ENCODE assay signal across 14 cellular contexts in genomic region chr11:8658210-8658968, GRCh38. TPM values are rescaled to one million over a fixed set of nuclear protein-coding genes. Genes with fewer than 3 reads are reported as not detected.
DNase-seq lines count a peak whose midpoint lies in the region; ATAC-seq and TF ChIP-seq lines count a peak whose summit lies in the region.
"Had no signal": no experiment of that assay in that cellular context is flagged by ENCODE, and none has a peak within 500 bp of the region (broad histone marks: within the 10 kb centered on the region; RNA-seq: fewer than 3 reads in every experiment).

No MANE protein-coding gene starts in this region.

- intact Hi-C loops in Right ventricle myocardium inferior (cut with DNase I) (no loop called here), cardiac septum (cut with DNase I) (no loop called here), left ventricle myocardium inferior (cut with micrococcal nuclease) (no loop called here)

- H3K27ac ChIP-seq in angular gyrus (ENCODE audit: low read depth, low read length) (peak overlapping the region; percentile 42), left ventricle myocardium inferior (replicated peaks) (no peak overlapping the region)
- H3K27ac ChIP-seq: vagina had no signal

- peak overlapping the region; percentile 8 for H3K4me3 ChIP-seq in left ventricle myocardium inferior

- H3K9me3 ChIP-seq in left ventricle myocardium inferior (replicated peaks), result no peaks in the 10 kb centered on the region
- H3K9me3 ChIP-seq: vagina had no signal

- no peak for DNase-seq in Right ventricle myocardium inferior (ENCODE audit: missing footprints)
- DNase-seq in cardiac septum (ENCODE audit: low spot score), result no peak
- no peak for DNase-seq in left ventricle myocardium inferior
- DNase-seq in GM13976 (ENCODE audit: low spot score), result no peak
- DNase-seq in NCI-H2196 treated with DMSO at 0.1 percent for 48 hours (lab: John Stamatoyannopoulos, UW; ENCODE audit: unreplicated experiment), result no peak
- DNase-seq: ACHN; activated naive CD8-positive, alpha-beta T cell treated with anti-CD3 and anti-CD28 coated beads, Interleukin-2, amount 10 ng/mL, durations not matched to agents 7 days and 5 days; HFFc6; NCI-H226; stimulated activated CD4-positive, alpha-beta T cell treated with anti-CD3 and anti-CD28 coated beads, Interleukin-15, amount 100 ng/mL, for 24 hours had no signal

- TF ChIP-seq CTCF in left ventricle myocardium inferior (IDR thresholded peaks at IDR 0.05; ENCODE audit: borderline replicate concordance) (no peak), GM13976 (IDR thresholded peaks at IDR 0.05; ENCODE audit: borderline replicate concordance, control extremely low read depth, extremely low read depth, insufficient read depth, missing control alignments) (no peak)

- H3K27me3 ChIP-seq in left ventricle myocardium inferior (ENCODE audit: low read depth), result no peaks in the 10 kb centered on the region
- H3K27me3 ChIP-seq: vagina had no signal

- no peaks in the 10 kb centered on the region for H3K36me3 ChIP-seq in left ventricle myocardium inferior
- H3K36me3 ChIP-seq: vagina had no signal

- ATAC-seq in Right ventricle myocardium inferior (peak; percentile 75), HG02885 (IDR thresholded peaks at IDR 0.05; ENCODE audit: poor library complexity, unreplicated experiment) (no peak), HG03469 (IDR thresholded peaks at IDR 0.05; ENCODE audit: unreplicated experiment) (no peak)

- in situ Hi-C loops in GM13976 (cut with MboI; ENCODE audit: low sequenced_read_pairs, unreplicated experiment), result no loop called here

- H3K4me1 ChIP-seq in left ventricle myocardium inferior, result no peaks in the 10 kb centered on the region
- H3K4me1 ChIP-seq: vagina had no signal

RNA-seq across cellular contexts. Expression of gene TRIM66, which starts 24.1 kb away (rescaled TPM):
- total RNA-seq in Right ventricle myocardium inferior (3.5 TPM), cardiac septum (3.0 TPM), left ventricle myocardium inferior (4.1 TPM)

RNA-seq across cellular contexts. Expression of gene RPL27A, which starts 24.2 kb away (rescaled TPM):
- total RNA-seq in Right ventricle myocardium inferior (679 TPM), cardiac septum (462 TPM), left ventricle myocardium inferior (597 TPM)
